ENCODE assay signal across 21 cellular contexts in the genomic region with DNA sequence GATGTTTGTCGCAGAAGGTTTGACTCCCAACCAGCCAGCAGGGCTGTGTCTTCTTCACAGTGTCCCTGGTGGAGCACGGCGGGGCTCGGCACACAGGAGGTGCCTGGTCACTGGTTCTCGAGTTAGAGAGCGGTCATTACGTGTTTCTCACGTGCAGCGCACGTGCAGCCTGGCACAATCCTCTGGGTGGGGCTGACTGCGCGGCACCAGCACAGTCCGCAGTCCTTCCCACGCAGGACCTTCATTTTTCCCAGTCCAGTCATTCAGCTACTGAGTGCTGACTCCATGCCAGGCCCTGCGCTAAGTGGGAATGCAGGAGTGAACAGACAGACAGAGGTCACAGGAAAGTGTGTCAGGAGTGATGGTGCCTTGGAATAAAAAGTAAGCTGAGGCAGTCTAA.
"Had no signal": no experiment of that assay in that cellular context is flagged by ENCODE, and none has a peak within 500 bp of the region (broad histone marks: within the 10 kb centered on the region; RNA-seq: fewer than 3 reads in every experiment).

No MANE protein-coding gene starts in this region.

- H3K4me3 ChIP-seq: esophagus muscularis mucosa, lower lobe of right lung, prostate gland, spleen, tibial artery had no signal

- H3K27me3 Mint-ChIP-seq: activated CD4-positive, alpha-beta T cell treated with anti-CD3 and anti-CD28 coated beads for 36 hours; activated naive CD4-positive, alpha-beta T cell treated with anti-CD3 and anti-CD28 coated beads, Interleukin-2, amount 10 ng/mL, durations not matched to agents 7 days and 5 days; activated naive CD8-positive, alpha-beta T cell treated with anti-CD3 and anti-CD28 coated beads, Interleukin-2, amount 50 U/mL, for 24 hours; brain; naive B cell; stimulated activated naive CD8-positive, alpha-beta T cell treated with anti-CD3 and anti-CD28 coated beads, Interleukin-15, Interleukin-2, amounts not matched to agents 100 ng/mL and 50 ng/mL, for 24 hours had no signal

- H3K27ac ChIP-seq: esophagus muscularis mucosa, lower lobe of right lung, prostate gland, spleen, tibial artery had no signal

- H3K36me3 ChIP-seq: esophagus muscularis mucosa, lower lobe of right lung, prostate gland, spleen, tibial artery had no signal

- ATAC-seq: activated CD4-positive, alpha-beta T cell treated with anti-CD3 and anti-CD28 coated beads for 36 hours; activated naive CD8-positive, alpha-beta T cell treated with anti-CD3 and anti-CD28 coated beads, Interleukin-2, amount 50 U/mL, for 24 hours; lower lobe of right lung; WTC11 had no signal

- H3K27me3 ChIP-seq: esophagus muscularis mucosa, spleen, tibial artery had no signal

- H3K27ac Mint-ChIP-seq: activated CD4-positive, alpha-beta T cell treated with anti-CD3 and anti-CD28 coated beads for 36 hours; activated naive CD4-positive, alpha-beta T cell treated with anti-CD3 and anti-CD28 coated beads, Interleukin-2, amount 10 ng/mL, durations not matched to agents 7 days and 5 days; activated naive CD8-positive, alpha-beta T cell treated with anti-CD3 and anti-CD28 coated beads, Interleukin-2, amount 50 U/mL, for 24 hours; brain; stimulated activated naive CD8-positive, alpha-beta T cell treated with anti-CD3 and anti-CD28 coated beads, Interleukin-15, Interleukin-2, amounts not matched to agents 100 ng/mL and 50 ng/mL, for 24 hours; T-helper 1 cell treated with Interleukin-12 subunit alpha and Interleukin-12 subunit beta and Interleukin-4 antibody, amounts not matched to agents 30 μg/mL and 1 μg/mL, for 36 hours; WTC11 had no signal

- DNase-seq: activated CD4-positive, alpha-beta T cell treated with anti-CD3 and anti-CD28 coated beads for 36 hours; activated CD4-positive, alpha-beta T cell treated with anti-CD3 and anti-CD28 coated beads, Interleukin-2, amount 50 U/mL, for 48 hours; activated effector memory CD4-positive, alpha-beta T cell treated with Interleukin-2 at 50 U/mL for 16 hours; activated naive CD4-positive, alpha-beta T cell treated with anti-CD3 and anti-CD28 coated beads, Interleukin-2, amount 10 ng/mL, durations not matched to agents 7 days and 5 days; activated naive CD8-positive, alpha-beta T cell treated with anti-CD3 and anti-CD28 coated beads, Interleukin-2, amount 50 U/mL, for 24 hours; activated T-cell treated with anti-CD3 and anti-CD28 coated beads, Interleukin-2, amount 50 U/mL, for 48 hours; anterior cingulate cortex; effector memory CD4-positive, alpha-beta T cell; lower lobe of right lung; mesendoderm; naive B cell; spleen; stimulated activated CD4-positive, alpha-beta T cell treated with anti-CD3 and anti-CD28 coated beads, Interleukin-4, amount 100 ng/mL, for 24 hours; T1000; tibial artery had no signal

- H3K9me3 Mint-ChIP-seq: activated naive CD8-positive, alpha-beta T cell treated with anti-CD3 and anti-CD28 coated beads, Interleukin-2, amount 50 U/mL, for 24 hours; stimulated activated naive CD8-positive, alpha-beta T cell treated with anti-CD3 and anti-CD28 coated beads, Interleukin-15, Interleukin-2, amounts not matched to agents 100 ng/mL and 50 ng/mL, for 24 hours had no signal

- H3K4me1 Mint-ChIP-seq: activated CD4-positive, alpha-beta T cell treated with anti-CD3 and anti-CD28 coated beads for 36 hours; activated naive CD4-positive, alpha-beta T cell treated with anti-CD3 and anti-CD28 coated beads, Interleukin-2, amount 10 ng/mL, durations not matched to agents 7 days and 5 days; activated naive CD8-positive, alpha-beta T cell treated with anti-CD3 and anti-CD28 coated beads, Interleukin-2, amount 50 U/mL, for 24 hours; WTC11 had no signal

- H3K4me3 Mint-ChIP-seq: activated CD4-positive, alpha-beta T cell treated with anti-CD3 and anti-CD28 coated beads for 36 hours; activated naive CD4-positive, alpha-beta T cell treated with anti-CD3 and anti-CD28 coated beads, Interleukin-2, amount 10 ng/mL, durations not matched to agents 7 days and 5 days; activated naive CD8-positive, alpha-beta T cell treated with anti-CD3 and anti-CD28 coated beads, Interleukin-2, amount 50 U/mL, for 24 hours; brain; naive B cell; stimulated activated naive CD8-positive, alpha-beta T cell treated with anti-CD3 and anti-CD28 coated beads, Interleukin-15, Interleukin-2, amounts not matched to agents 100 ng/mL and 50 ng/mL, for 24 hours; T-helper 1 cell treated with Interleukin-12 subunit alpha and Interleukin-12 subunit beta and Interleukin-4 antibody, amounts not matched to agents 30 μg/mL and 1 μg/mL, for 36 hours; WTC11 had no signal

- H3K4me1 ChIP-seq: esophagus muscularis mucosa, lower lobe of right lung, prostate gland, spleen, tibial artery had no signal

- H3K9me3 ChIP-seq: esophagus muscularis mucosa, lower lobe of right lung, prostate gland, tibial artery had no signal
